In the genomic region with DNA sequence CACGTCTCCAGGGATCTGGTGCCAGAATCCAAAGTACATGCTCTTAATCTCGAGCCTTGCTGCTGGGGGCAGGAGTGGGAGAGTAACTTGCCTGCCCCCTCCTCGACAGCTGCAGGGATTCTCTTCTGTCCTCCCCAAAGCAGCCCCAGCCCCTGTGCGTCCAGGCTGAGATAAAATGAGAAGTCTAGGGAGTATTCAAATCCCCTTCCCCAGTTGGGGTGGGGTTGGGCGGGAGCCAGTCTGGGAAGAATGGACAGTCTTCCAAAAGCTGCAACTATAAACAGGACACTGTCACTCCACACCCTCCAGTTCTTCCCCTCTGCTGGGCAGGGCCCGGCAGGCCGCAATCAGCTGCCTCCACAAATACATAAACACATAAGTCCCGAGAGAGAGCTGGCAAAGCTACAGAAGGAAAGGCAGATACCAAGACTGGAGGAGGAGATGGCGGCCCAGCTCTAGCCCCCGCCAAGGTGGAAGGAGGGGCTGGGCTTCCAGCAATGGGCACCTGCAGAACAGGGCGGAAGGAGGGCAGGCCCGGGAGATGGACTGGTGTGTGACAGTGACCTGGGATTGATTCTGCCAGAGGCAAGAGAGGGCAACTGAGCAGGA, we compare ENCODE assay signal across 12 cellular contexts. TPM values are rescaled to one million over a fixed set of nuclear protein-coding genes. Genes with fewer than 3 reads are reported as not detected.
DNase-seq lines count a peak whose midpoint lies in the region; ATAC-seq and TF ChIP-seq lines count a peak whose summit lies in the region.
"Had no signal": no experiment of that assay in that cellular context is flagged by ENCODE, and none has a peak within 500 bp of the region (broad histone marks: within the 10 kb centered on the region; RNA-seq: fewer than 3 reads in every experiment).

No MANE protein-coding gene starts in this region.

- peaks cover 98% of the 10 kb centered on the region for H3K79me2 ChIP-seq in osteoblast (ENCODE audit: insufficient read depth, low read length)

- no peak for TF ChIP-seq POLR2A in heart left ventricle (IDR thresholded peaks at IDR 0.05)

- H4K20me1 ChIP-seq in osteoblast (ENCODE audit: insufficient read depth, low read length) = peaks cover 22% of the 10 kb centered on the region

- H3K4me3 ChIP-seq in heart left ventricle = no peak overlapping the region
- H3K4me3 ChIP-seq in osteoblast (ENCODE audit: insufficient read depth, low read length) = no peak overlapping the region
- no peak overlapping the region for H3K4me3 ChIP-seq in urinary bladder (ENCODE audit: low read depth, low read length)

- H2AFZ ChIP-seq in osteoblast (ENCODE audit: low read length) = no peak overlapping the region

- H3K27ac ChIP-seq in heart left ventricle = peak overlapping the region; percentile 31 to 80 (median 66)
- H3K27ac ChIP-seq in osteoblast (ENCODE audit: low read depth, low read length) = peak overlapping the region; percentile 50
- peak overlapping the region; percentile 54 for H3K27ac ChIP-seq in urinary bladder (ENCODE audit: low read depth)
- H3K27ac ChIP-seq: 22Rv1 had no signal

- intact Hi-C loops in heart left ventricle (cut with DNase I) = loop anchor here in 1 of 10 donors (10.0 kb wide), 1 partner anchor 105 kb away; the partner anchor contains the start of genes ISCA2 and NPC2

- TF ChIP-seq CTCF in heart left ventricle (IDR thresholded peaks at IDR 0.05) (no peak), osteoblast (IDR thresholded peaks at IDR 0.05; ENCODE audit: extremely low read depth, low read depth, low read length) (no peak)

- H3K9me3 ChIP-seq in heart left ventricle (no peaks in the 10 kb centered on the region), osteoblast (ENCODE audit: low read depth, low read length) (no peaks in the 10 kb centered on the region)

- peak; percentile 17 to 52 (median 34) for ATAC-seq in heart left ventricle

- WGBS in heart left ventricle, 4 donors = 21 to 37% (median 31%) methylated on average over 11 to 12 of the region's 12 CpGs
- WGBS in urinary bladder = 22% methylated on average over 12 of the region's 12 CpGs

- H3K27me3 ChIP-seq in heart left ventricle (no peaks in the 10 kb centered on the region), osteoblast (ENCODE audit: insufficient read depth, low read length) (no peaks in the 10 kb centered on the region)

- H3K36me3 ChIP-seq in heart left ventricle (peaks cover 0 to 21% (median 0%) of the 10 kb centered on the region in 9 donors), osteoblast (ENCODE audit: insufficient read depth, low read length) (peaks cover 79% of the 10 kb centered on the region), urinary bladder (ENCODE audit: insufficient read depth) (no peaks in the 10 kb centered on the region)

- H3K4me2 ChIP-seq in osteoblast (ENCODE audit: insufficient read depth, low read length) = peak overlapping the region; percentile 13

- peaks cover 8 to 74% (median 56%) of the 10 kb centered on the region in 12 donors for H3K4me1 ChIP-seq in heart left ventricle
- peaks cover 58% of the 10 kb centered on the region for H3K4me1 ChIP-seq in osteoblast (ENCODE audit: insufficient read depth, low read length)
- no peaks in the 10 kb centered on the region for H3K4me1 ChIP-seq in urinary bladder (ENCODE audit: insufficient read depth)

- DNase-seq in DMS 273 (lab: John Stamatoyannopoulos, UW; ENCODE audit: unreplicated experiment) (peak; percentile 25), DMS 273 treated with DMSO at 0.1 percent for 48 hours (lab: John Stamatoyannopoulos, UW) (no peak), heart left ventricle (peak in 2 of 5 donors; percentile 62 to 67), osteoblast (ENCODE audit: insufficient read length, low spot score, missing footprints) (peak; percentile 88), NCI-H187 (lab: John Stamatoyannopoulos, UW) (no peak), NCI-H1092 (lab: John Stamatoyannopoulos, UW) (no peak), cortex of kidney (lab: John Stamatoyannopoulos, UW) (no peak)
- DNase-seq: HCEC 1CT, NCI-H2029, OCI-M1 had no signal

RNA-seq across cellular contexts. Expression of gene LTBP2, which starts 12.7 kb away (rescaled TPM):
- total RNA-seq in heart left ventricle (10 to 100 TPM; 19.1 to 69.1 (median 36.1) TPM), osteoblast (493 and 546 TPM in 2 replicates), urinary bladder (26.7 TPM)
- polyA plus RNA-seq in heart left ventricle (1 to 10 TPM; 4.0 to 8.4 TPM), urinary bladder (6.8 TPM)

Comparison
In these comparisons a context has a peak if more than half of its experiments do, and no peak if none do; other contexts are left out.
1. DNase-seq: peak in DMS 273 (single experiment) and osteoblast (single experiment); none in DMS 273 treated with DMSO at 0.1 percent for 48 hours (single experiment), NCI-H187 (0 of 2), NCI-H1092 (single experiment) and cortex of kidney (single experiment).
2. Peak in every context shown above with its lines, with median percentiles within 50 percentile points of each other: H3K27ac ChIP-seq.